Comparison of ENCODE assay signal across 8 cellular contexts in the genomic region with DNA sequence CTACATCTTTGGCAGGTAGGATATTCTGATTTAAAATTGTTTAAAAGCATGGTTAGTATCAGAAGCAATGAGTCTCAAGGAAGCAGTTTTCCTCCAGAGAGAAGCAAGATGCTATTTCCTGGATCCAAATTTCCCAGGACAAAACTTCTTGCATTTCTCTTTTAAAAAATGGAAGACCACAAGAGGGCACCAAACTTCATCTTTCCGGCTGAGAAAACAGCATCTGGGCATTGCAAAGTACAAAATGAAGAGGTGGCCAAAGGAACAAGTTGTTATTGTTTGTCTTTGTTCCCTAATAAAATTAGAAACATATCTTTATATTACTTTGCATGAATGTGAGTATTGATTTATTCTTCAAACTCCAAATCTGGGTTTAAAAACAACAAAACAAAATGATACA.
DNase-seq lines count a peak whose midpoint lies in the region; ATAC-seq and TF ChIP-seq lines count a peak whose summit lies in the region.

No MANE protein-coding gene starts in this region.

- TF ChIP-seq CTCF in adrenal gland (IDR thresholded peaks at IDR 0.05), result peak; percentile 34 to 70 (median 56)
- peak; percentile 45 to 65 (median 54) for TF ChIP-seq CTCF in testis (IDR thresholded peaks at IDR 0.05)

- no peak for ATAC-seq in HG03139 (IDR thresholded peaks at IDR 0.05; ENCODE audit: unreplicated experiment)
- ATAC-seq in GM21825 (IDR thresholded peaks at IDR 0.05; ENCODE audit: unreplicated experiment), result no peak

- WGBS in adrenal gland, 4 donors, result 0 to 5% (median 1%) methylated on average over 1 of the region's 1 CpG
- WGBS in testis, 2 donors, result 21 to 23% methylated on average over 1 of the region's 1 CpG

- H3K27ac ChIP-seq in adrenal gland (no peak overlapping the region), testis (no peak overlapping the region)

- no peaks in the 10 kb centered on the region for H3K9me3 ChIP-seq in adrenal gland (replicated peaks in 1 of 3)
- H3K9me3 ChIP-seq in testis, result no peaks in the 10 kb centered on the region

- H3K36me3 ChIP-seq in adrenal gland (replicated peaks in 1 of 2) (no peaks in the 10 kb centered on the region), testis (ENCODE audit: low read depth, missing control alignments) (no peaks in the 10 kb centered on the region)

- H3K27me3 ChIP-seq in adrenal gland (no peaks in the 10 kb centered on the region), testis (no peaks in the 10 kb centered on the region)

- H3K4me3 ChIP-seq in adrenal gland (no peak overlapping the region), testis (no peak overlapping the region)

- no peak for TF ChIP-seq POLR2A in adrenal gland (IDR thresholded peaks at IDR 0.05)
- no peak for TF ChIP-seq POLR2A in testis (IDR thresholded peaks at IDR 0.05)

- H3K4me1 ChIP-seq in adrenal gland (replicated peaks in 1 of 2) (no peaks in the 10 kb centered on the region), testis (no peaks in the 10 kb centered on the region)

- intact Hi-C loops in adrenal gland (cut with DNase I) (loop anchor here (5.0 to 10.0 kb wide), 2 partner anchors 222 to 229 kb away; no protein-coding TSS in a partner anchor), testis (cut with DNase I; ENCODE audit: low total_unique reads) (loop anchor here (10.0 kb wide), 1 partner anchor 232 kb away; no protein-coding TSS in a partner anchor)

- DNase-seq in NCI-H1417 (lab: John Stamatoyannopoulos, UW), result peak in 2 of 3 experiments; percentile 65 to 73
- no peak for DNase-seq in NCI-H1417 treated with DMSO at 0.1 percent for 48 hours (lab: John Stamatoyannopoulos, UW)
- DNase-seq in LoVo (ENCODE audit: low spot score), result peak; percentile 49
- DNase-seq in adrenal gland, result peak in 1 of 7 donors; percentile 15
- peak; percentile 38 for DNase-seq in iPS-NIHi11 (ENCODE audit: low spot score)
- DNase-seq in testis, result no peak

Comparison
In these comparisons a context has a peak if more than half of its experiments do, and no peak if none do; other contexts are left out.
1. DNase-seq: peak in NCI-H1417 (2 of 3), LoVo (single experiment) and iPS-NIHi11 (single experiment); none in NCI-H1417 treated with DMSO at 0.1 percent for 48 hours (single experiment) and testis (single experiment).